17 cellular contexts compared by ENCODE assay signal in the genomic region with DNA sequence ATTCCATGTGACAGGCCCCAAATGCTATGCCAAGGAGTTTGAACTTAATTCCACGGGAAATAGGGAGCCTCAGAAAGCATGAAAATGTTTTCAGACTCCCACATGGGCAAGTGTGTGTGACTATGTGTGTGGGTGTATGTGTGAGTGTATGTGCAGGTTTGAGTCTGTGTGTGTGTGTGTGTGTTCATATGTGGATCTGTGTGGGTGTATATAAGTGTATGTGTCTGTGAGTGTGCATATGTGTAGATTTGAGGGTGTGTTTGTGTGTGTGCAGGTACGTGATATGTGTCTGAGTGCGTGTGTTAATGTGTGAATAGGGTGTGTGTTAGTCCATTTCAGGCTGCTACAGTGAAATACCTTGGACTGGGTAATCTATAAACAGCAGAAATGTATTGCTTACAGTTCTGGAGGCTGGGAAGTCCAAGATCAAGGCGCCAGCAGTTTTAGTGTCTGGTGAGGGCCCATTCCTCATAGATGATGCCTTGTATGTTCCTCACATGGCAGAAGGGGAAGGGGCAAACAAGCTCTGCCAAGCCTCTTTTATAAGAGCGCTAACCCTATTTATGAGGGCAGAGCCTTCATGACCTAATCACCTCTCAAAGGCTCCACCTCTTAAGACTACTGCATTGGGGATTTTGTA.
"Had no signal": no experiment of that assay in that cellular context is flagged by ENCODE, and none has a peak within 500 bp of the region (broad histone marks: within the 10 kb centered on the region; RNA-seq: fewer than 3 reads in every experiment).

No MANE protein-coding gene starts in this region.

- H3K36me3 ChIP-seq: heart right ventricle, right lobe of liver, tibial artery, upper lobe of left lung, vagina had no signal

- ATAC-seq: heart right ventricle; naive thymus-derived CD4-positive, alpha-beta T cell; psoas muscle; stimulated activated effector memory CD8-positive, alpha-beta T cell treated with anti-CD3 and anti-CD28 coated beads, Interleukin-12 subunit alpha, Interleukin-12 subunit beta, amount 100 ng/mL, for 72 hours had no signal

- H3K4me3 Mint-ChIP-seq: naive thymus-derived CD4-positive, alpha-beta T cell; nephron progenitor cell; stimulated activated effector memory CD8-positive, alpha-beta T cell treated with anti-CD3 and anti-CD28 coated beads, Interleukin-12 subunit alpha, Interleukin-12 subunit beta, amount 100 ng/mL, for 72 hours; stimulated activated naive CD8-positive, alpha-beta T cell treated with anti-CD3 and anti-CD28 coated beads, Interleukin-15, Interleukin-2, amounts not matched to agents 100 ng/mL and 50 ng/mL, for 24 hours had no signal

- H3K27me3 Mint-ChIP-seq: naive thymus-derived CD4-positive, alpha-beta T cell; stimulated activated naive CD8-positive, alpha-beta T cell treated with anti-CD3 and anti-CD28 coated beads, Interleukin-15, Interleukin-2, amounts not matched to agents 100 ng/mL and 50 ng/mL, for 24 hours had no signal

- H3K4me1 ChIP-seq: psoas muscle, tibial artery had no signal

- H3K27me3 ChIP-seq: dorsolateral prefrontal cortex, right lobe of liver, upper lobe of left lung, vagina had no signal

- H3K27ac ChIP-seq: heart right ventricle, psoas muscle, tibial artery, upper lobe of left lung, vagina had no signal

- H3K4me3 ChIP-seq: dorsolateral prefrontal cortex, heart right ventricle, psoas muscle, right lobe of liver, tibial artery, upper lobe of left lung, vagina had no signal

- H3K27ac Mint-ChIP-seq: nephron progenitor cell; stimulated activated effector memory CD8-positive, alpha-beta T cell treated with anti-CD3 and anti-CD28 coated beads, Interleukin-12 subunit alpha, Interleukin-12 subunit beta, amount 100 ng/mL, for 72 hours; stimulated activated naive CD8-positive, alpha-beta T cell treated with anti-CD3 and anti-CD28 coated beads, Interleukin-15, Interleukin-2, amounts not matched to agents 100 ng/mL and 50 ng/mL, for 24 hours had no signal

- H3K9me3 ChIP-seq: heart right ventricle, psoas muscle, right lobe of liver, tibial artery, upper lobe of left lung, vagina had no signal

- DNase-seq: dorsolateral prefrontal cortex; effector CD8-positive, alpha-beta T cell; heart right ventricle; hypothalamus; kidney glomerular epithelial cell; naive thymus-derived CD4-positive, alpha-beta T cell; nephron progenitor cell; psoas muscle; retina; stimulated activated CD4-positive, alpha-beta T cell treated with anti-CD3 and anti-CD28 coated beads, Interleukin-4, amount 100 ng/mL, for 1 hour; stimulated activated CD8-positive, alpha-beta memory T cell treated with anti-CD3 and anti-CD28 coated beads, Interleukin-4, amount 100 ng/mL, for 48 hours; tibial artery; upper lobe of left lung had no signal
